Comparison of ENCODE assay signal across 18 cellular contexts in genomic region chr13:99125335-99125915, GRCh38.
DNase-seq lines count a peak whose midpoint lies in the region; ATAC-seq and TF ChIP-seq lines count a peak whose summit lies in the region.
"Had no signal": no experiment of that assay in that cellular context is flagged by ENCODE, and none has a peak within 500 bp of the region (broad histone marks: within the 10 kb centered on the region; RNA-seq: fewer than 3 reads in every experiment).

No MANE protein-coding gene starts in this region.

- H3K36me3 ChIP-seq in SK-N-SH (replicated peaks in 1 of 2; ENCODE audit: control insufficient read depth in 1 of 2, insufficient read depth in 2 of 2, low read length in 1 of 2), result no peaks in the 10 kb centered on the region
- H3K36me3 ChIP-seq in adrenal gland (replicated peaks in 1 of 2), result no peaks in the 10 kb centered on the region
- H3K36me3 ChIP-seq: Peyer's patch, thyroid gland had no signal

- no peaks in the 10 kb centered on the region for H4K20me1 ChIP-seq in SK-N-SH (ENCODE audit: insufficient read depth)

- H3K4me2 ChIP-seq in SK-N-SH, result peak overlapping the region; percentile 33; the same call in 1 of the 2 replicates

- no peaks in the 10 kb centered on the region for H3K79me2 ChIP-seq in SK-N-SH (ENCODE audit: insufficient read depth)

- no peak for TF ChIP-seq RAD21 in SK-N-SH (IDR thresholded peaks at IDR 0.05; ENCODE audit: low read length)

- no peak overlapping the region; the same call in 1 of the 2 replicates for H2AFZ ChIP-seq in SK-N-SH (ENCODE audit: low read depth)

- 88% methylated on average over 8 of the region's 8 CpGs for WGBS in SK-N-SH (ENCODE audit: low lambda C conversion rate)
- 94 to 97% (median 97%) methylated on average over 8 of the region's 8 CpGs for WGBS in adrenal gland, 4 donors

- no peaks in the 10 kb centered on the region for H3K27me3 Mint-ChIP-seq in activated naive CD4-positive, alpha-beta T cell treated with anti-CD3 and anti-CD28 coated beads, Interleukin-2, amount 50 U/mL, for 24 hours
- H3K27me3 Mint-ChIP-seq in stimulated activated memory B cell treated with anti-CD40 and anti-IgM and Interleukin-4, amounts not matched to agents 10 μg/mL and 1 μg/mL and 100 μg/mL, for 72 hours, result peaks cover 35% of the 10 kb centered on the region

- TF ChIP-seq EP300 in SK-N-SH (IDR thresholded peaks at IDR 0.05; ENCODE audit: borderline replicate concordance in 1 of 2, low read depth in 1 of 2, low read length in 1 of 2), result no peak

- H3K4me3 Mint-ChIP-seq in activated naive CD4-positive, alpha-beta T cell treated with anti-CD3 and anti-CD28 coated beads, Interleukin-2, amount 50 U/mL, for 24 hours, result peak overlapping the region; percentile 26
- peak overlapping the region; percentile 52 for H3K4me3 Mint-ChIP-seq in stimulated activated memory B cell treated with anti-CD40 and anti-IgM and Interleukin-4, amounts not matched to agents 10 μg/mL and 1 μg/mL and 100 μg/mL, for 72 hours

- H3K9me2 ChIP-seq in SK-N-SH, result no peaks in the 10 kb centered on the region

- H3K36me3 Mint-ChIP-seq in activated naive CD4-positive, alpha-beta T cell treated with anti-CD3 and anti-CD28 coated beads, Interleukin-2, amount 50 U/mL, for 24 hours, result no peaks in the 10 kb centered on the region
- peaks cover 2% of the 10 kb centered on the region for H3K36me3 Mint-ChIP-seq in stimulated activated memory B cell treated with anti-CD40 and anti-IgM and Interleukin-4, amounts not matched to agents 10 μg/mL and 1 μg/mL and 100 μg/mL, for 72 hours
- H3K36me3 Mint-ChIP-seq: naive B cell had no signal

- no peak overlapping the region for H3K9ac ChIP-seq in SK-N-SH

- H3K4me1 Mint-ChIP-seq in activated naive CD4-positive, alpha-beta T cell treated with anti-CD3 and anti-CD28 coated beads, Interleukin-2, amount 50 U/mL, for 24 hours, result peaks cover 27% of the 10 kb centered on the region
- H3K4me1 Mint-ChIP-seq in stimulated activated memory B cell treated with anti-CD40 and anti-IgM and Interleukin-4, amounts not matched to agents 10 μg/mL and 1 μg/mL and 100 μg/mL, for 72 hours, result peaks cover 24% of the 10 kb centered on the region

- POLR2A ChIA-PET in SK-N-SH (lab: Yijun Ruan, JAX), result no interaction called here

- no peak for TF ChIP-seq POLR2A in adrenal gland (IDR thresholded peaks at IDR 0.05)

- H3K4me3 ChIP-seq in SK-N-SH (ENCODE audit: low read depth in 2 of 2, low read length in 1 of 2) (no peak overlapping the region), coronary artery (peak overlapping the region; percentile 59), adrenal gland (no peak overlapping the region)
- H3K4me3 ChIP-seq: Peyer's patch, psoas muscle, thyroid gland had no signal

- CTCF ChIA-PET in SK-N-SH (lab: Yijun Ruan, JAX), result interaction anchor here (2.4 kb wide), 1 partner anchor 51 kb away, joined by 12 read pairs; no protein-coding TSS in a partner anchor

- H3K27ac Mint-ChIP-seq in activated naive CD4-positive, alpha-beta T cell treated with anti-CD3 and anti-CD28 coated beads, Interleukin-2, amount 50 U/mL, for 24 hours, result peak overlapping the region; percentile 55
- peak overlapping the region; percentile 53 for H3K27ac Mint-ChIP-seq in stimulated activated memory B cell treated with anti-CD40 and anti-IgM and Interleukin-4, amounts not matched to agents 10 μg/mL and 1 μg/mL and 100 μg/mL, for 72 hours

- no peak for ATAC-seq in stimulated activated memory B cell treated with anti-CD40 and anti-IgM and Interleukin-4, amounts not matched to agents 10 μg/mL and 1 μg/mL and 100 μg/mL, for 72 hours
- ATAC-seq: left lobe of liver had no signal

- no peak for DNase-seq in activated naive CD4-positive, alpha-beta T cell treated with Interleukin-2 at 50 U/mL for 16 hours
- DNase-seq in SK-N-SH, result no peak
- no peak for DNase-seq in coronary artery (ENCODE audit: low spot score)
- DNase-seq in adrenal gland, result no peak
- no peak for DNase-seq in substantia nigra (lab: John Stamatoyannopoulos, UW)
- DNase-seq in AG08395 (ENCODE audit: low spot score), result no peak
- DNase-seq: activated CD4-positive, alpha-beta T cell treated with anti-CD3 and anti-CD28 coated beads for 1 hour; activated effector memory CD4-positive, alpha-beta T cell treated with Interleukin-2 at 50 U/mL for 16 hours; effector memory CD4-positive, alpha-beta T cell; naive B cell; NCI-H1930; NCI-H524 treated with DMSO at 0.1 percent for 48 hours; Peyer's patch; psoas muscle; thyroid gland had no signal

- no peaks in the 10 kb centered on the region for H3F3A ChIP-seq in SK-N-SH (replicated peaks; ENCODE audit: insufficient read depth)

- H3K27me3 ChIP-seq in SK-N-SH (ENCODE audit: insufficient read depth) (no peaks in the 10 kb centered on the region), adrenal gland (peaks cover 3% of the 10 kb centered on the region)
- H3K27me3 ChIP-seq: Peyer's patch, thyroid gland had no signal

- peak overlapping the region in 1 of 2 experiments; percentile 11; a peak in 1 of 4 replicates for H3K27ac ChIP-seq in SK-N-SH (ENCODE audit: low read depth in 2 of 2, low read length in 1 of 2)
- H3K27ac ChIP-seq in coronary artery, result no peak overlapping the region
- H3K27ac ChIP-seq in adrenal gland, result no peak overlapping the region
- H3K27ac ChIP-seq in substantia nigra (ENCODE audit: low read depth, low read length, poor library complexity, severe bottlenecking), result no peak overlapping the region
- H3K27ac ChIP-seq: Peyer's patch, psoas muscle, thyroid gland had no signal

- H3K9me3 Mint-ChIP-seq in activated naive CD4-positive, alpha-beta T cell treated with anti-CD3 and anti-CD28 coated beads, Interleukin-2, amount 50 U/mL, for 24 hours, result no peaks in the 10 kb centered on the region
- peaks cover 2% of the 10 kb centered on the region for H3K9me3 Mint-ChIP-seq in stimulated activated memory B cell treated with anti-CD40 and anti-IgM and Interleukin-4, amounts not matched to agents 10 μg/mL and 1 μg/mL and 100 μg/mL, for 72 hours

- 0 out of 4 replicates have a peak, but pooled peaks cover 0 to 5% of the 10 kb centered on the region in 2 experiments for H3K4me1 ChIP-seq in SK-N-SH (ENCODE audit: control insufficient read depth in 1 of 2, insufficient read depth in 2 of 2, low read depth in 1 of 2, low read length in 1 of 2)
- no peaks in the 10 kb centered on the region for H3K4me1 ChIP-seq in adrenal gland (replicated peaks in 1 of 2)
- H3K4me1 ChIP-seq: Peyer's patch, psoas muscle, thyroid gland had no signal

- H3K9me3 ChIP-seq in SK-N-SH (no peaks in the 10 kb centered on the region), adrenal gland (replicated peaks in 1 of 3) (no peaks in the 10 kb centered on the region)
- H3K9me3 ChIP-seq: Peyer's patch, psoas muscle, thyroid gland had no signal

- intact Hi-C loops in adrenal gland (cut with DNase I), result no loop called here

- no peak for TF ChIP-seq CTCF in SK-N-SH (IDR thresholded peaks at IDR 0.05)
- no peak for TF ChIP-seq CTCF in coronary artery (IDR thresholded peaks at IDR 0.05)
- no peak for TF ChIP-seq CTCF in adrenal gland (IDR thresholded peaks at IDR 0.05)

TF ChIP-seq in SK-N-SH, 30 proteins besides CTCF, POLR2A, EP300 and RAD21:
- no peak for TF ChIP-seq NRF1 (IDR thresholded peaks at IDR 0.05; ENCODE audit: low read depth, low read length)
- no peak for TF ChIP-seq MEF2A (IDR thresholded peaks at IDR 0.05; ENCODE audit: borderline replicate concordance, low read depth)
- TF ChIP-seq, protein P1, sequence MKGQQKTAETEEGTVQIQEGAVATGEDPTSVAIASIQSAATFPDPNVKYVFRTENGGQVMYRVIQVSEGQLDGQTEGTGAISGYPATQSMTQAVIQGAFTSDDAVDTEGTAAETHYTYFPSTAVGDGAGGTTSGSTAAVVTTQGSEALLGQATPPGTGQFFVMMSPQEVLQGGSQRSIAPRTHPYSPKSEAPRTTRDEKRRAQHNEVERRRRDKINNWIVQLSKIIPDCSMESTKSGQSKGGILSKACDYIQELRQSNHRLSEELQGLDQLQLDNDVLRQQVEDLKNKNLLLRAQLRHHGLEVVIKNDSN (IDR thresholded peaks at IDR 0.05; ENCODE audit: borderline replicate concordance, low read depth), result no peak
- no peak for TF ChIP-seq RXRA (IDR thresholded peaks at IDR 0.05; ENCODE audit: borderline replicate concordance, low read depth)
- TF ChIP-seq IRF3 (IDR thresholded peaks at IDR 0.05; ENCODE audit: low read depth, low read length), result no peak
- TF ChIP-seq ELF1 (IDR thresholded peaks at IDR 0.05), result no peak
- TF ChIP-seq, protein P2, sequence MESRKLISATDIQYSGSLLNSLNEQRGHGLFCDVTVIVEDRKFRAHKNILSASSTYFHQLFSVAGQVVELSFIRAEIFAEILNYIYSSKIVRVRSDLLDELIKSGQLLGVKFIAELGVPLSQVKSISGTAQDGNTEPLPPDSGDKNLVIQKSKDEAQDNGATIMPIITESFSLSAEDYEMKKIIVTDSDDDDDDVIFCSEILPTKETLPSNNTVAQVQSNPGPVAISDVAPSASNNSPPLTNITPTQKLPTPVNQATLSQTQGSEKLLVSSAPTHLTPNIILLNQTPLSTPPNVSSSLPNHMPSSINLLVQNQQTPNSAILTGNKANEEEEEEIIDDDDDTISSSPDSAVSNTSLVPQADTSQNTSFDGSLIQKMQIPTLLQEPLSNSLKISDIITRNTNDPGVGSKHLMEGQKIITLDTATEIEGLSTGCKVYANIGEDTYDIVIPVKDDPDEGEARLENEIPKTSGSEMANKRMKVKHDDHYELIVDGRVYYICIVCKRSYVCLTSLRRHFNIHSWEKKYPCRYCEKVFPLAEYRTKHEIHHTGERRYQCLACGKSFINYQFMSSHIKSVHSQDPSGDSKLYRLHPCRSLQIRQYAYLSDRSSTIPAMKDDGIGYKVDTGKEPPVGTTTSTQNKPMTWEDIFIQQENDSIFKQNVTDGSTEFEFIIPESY (IDR thresholded peaks at IDR 0.05; ENCODE audit: borderline replicate concordance, low read depth), result no peak
- TF ChIP-seq MXI1 (IDR thresholded peaks at IDR 0.05; ENCODE audit: low read depth, low read length), result no peak
- TF ChIP-seq NFIC (IDR thresholded peaks at IDR 0.05; ENCODE audit: borderline replicate concordance), result no peak
- no peak for TF ChIP-seq GABPA (IDR thresholded peaks at IDR 0.05; ENCODE audit: low read depth)
- no peak for TF ChIP-seq TAF1 (IDR thresholded peaks at IDR 0.05; ENCODE audit: borderline replicate concordance, low read depth, low read length)
